23 cellular contexts compared by ENCODE assay signal in the genomic region with DNA sequence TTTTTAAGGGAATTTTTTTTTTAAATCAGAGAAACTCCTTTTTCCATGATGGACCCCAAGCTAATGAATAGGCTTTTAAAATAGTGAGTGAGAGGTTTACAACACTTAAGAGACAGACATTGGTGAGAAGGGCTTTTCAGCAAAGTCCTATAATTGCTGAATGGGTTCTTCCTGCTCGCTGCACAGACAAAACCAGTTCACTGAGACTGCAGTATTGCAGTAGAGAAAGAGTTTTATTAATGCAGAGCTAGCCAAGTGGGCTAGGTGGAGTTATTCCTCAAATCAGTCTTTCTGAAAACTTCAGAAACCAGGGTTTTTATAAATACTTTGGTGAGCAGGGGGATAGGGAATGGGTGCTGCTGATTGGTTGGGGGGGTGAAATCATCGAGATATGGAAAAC.
"Had no signal": no experiment of that assay in that cellular context is flagged by ENCODE, and none has a peak within 500 bp of the region (broad histone marks: within the 10 kb centered on the region; RNA-seq: fewer than 3 reads in every experiment).

No MANE protein-coding gene starts in this region.

- H3K4me3 Mint-ChIP-seq: central memory CD8-positive, alpha-beta T cell; naive thymus-derived CD8-positive, alpha-beta T cell; stimulated activated memory B cell treated with anti-CD40 and anti-IgM and Interleukin-4, amounts not matched to agents 10 μg/mL and 1 μg/mL and 100 μg/mL, for 72 hours; stimulated activated naive CD8-positive, alpha-beta T cell treated with anti-CD3 and anti-CD28 coated beads, Interleukin-15, Interleukin-2, amounts not matched to agents 100 ng/mL and 50 ng/mL, for 24 hours had no signal

- H3K36me3 Mint-ChIP-seq: stimulated activated memory B cell treated with anti-CD40 and anti-IgM and Interleukin-4, amounts not matched to agents 10 μg/mL and 1 μg/mL and 100 μg/mL, for 72 hours had no signal

- H3K9me3 Mint-ChIP-seq: central memory CD8-positive, alpha-beta T cell had no signal

- H3K27me3 ChIP-seq: hepatocyte, ovary, testis, transverse colon had no signal

- H3K27ac ChIP-seq: ovary, spleen, testis, transverse colon had no signal

- DNase-seq: effector memory CD4-positive, alpha-beta T cell; esophagus squamous epithelium; foreskin fibroblast; head of caudate nucleus; kidney; left colon; left ventricle myocardium superior; mammary epithelial cell; mucosa of descending colon; naive thymus-derived CD8-positive, alpha-beta T cell; nucleus accumbens; ovary; right cardiac atrium; spleen; stimulated activated CD4-positive, alpha-beta T cell treated with anti-CD3 and anti-CD28 coated beads, Interleukin-15, amount 100 ng/mL, for 24 hours; stimulated activated CD4-positive, alpha-beta T cell treated with anti-CD3 and anti-CD28 coated beads, Interleukin-1b, Interleukin-23, amount 100 ng/mL, for 48 hours; stimulated activated CD4-positive, alpha-beta T cell treated with anti-CD3 and anti-CD28 coated beads, Interleukin-4, amount 100 ng/mL, for 24 hours; testis; transverse colon had no signal

- H3K36me3 ChIP-seq: esophagus squamous epithelium, ovary, spleen, transverse colon had no signal

- ATAC-seq: left colon; left ventricle myocardium superior; mucosa of descending colon; naive thymus-derived CD8-positive, alpha-beta T cell; right cardiac atrium; stimulated activated memory B cell treated with anti-CD40 and anti-IgM and Interleukin-4, amounts not matched to agents 10 μg/mL and 1 μg/mL and 100 μg/mL, for 72 hours had no signal

- H3K27ac Mint-ChIP-seq: naive thymus-derived CD8-positive, alpha-beta T cell; stimulated activated memory B cell treated with anti-CD40 and anti-IgM and Interleukin-4, amounts not matched to agents 10 μg/mL and 1 μg/mL and 100 μg/mL, for 72 hours; stimulated activated naive CD8-positive, alpha-beta T cell treated with anti-CD3 and anti-CD28 coated beads, Interleukin-15, Interleukin-2, amounts not matched to agents 100 ng/mL and 50 ng/mL, for 24 hours had no signal

- H3K4me3 ChIP-seq: esophagus squamous epithelium, hepatocyte, mucosa of descending colon, ovary, spleen, testis, transverse colon had no signal

- H3K9me3 ChIP-seq: esophagus squamous epithelium, mucosa of descending colon, ovary, testis had no signal
